ENCODE assay signal across 8 cellular contexts in genomic region chr4:673349-674091, GRCh38. TPM values are rescaled to one million over a fixed set of nuclear protein-coding genes. Genes with fewer than 3 reads are reported as not detected.
DNase-seq lines count a peak whose midpoint lies in the region; ATAC-seq, FAIRE-seq and TF ChIP-seq lines count a peak whose summit lies in the region.

No MANE protein-coding gene starts in this region.

- TF ChIP-seq CTCF in AG10803 (conservative IDR thresholded peaks at IDR 0.05; ENCODE audit: low read length): no peak
- TF ChIP-seq CTCF in HL-60 (IDR thresholded peaks at IDR 0.05; ENCODE audit: insufficient read depth, low read length): no peak
- TF ChIP-seq CTCF in astrocyte of the spinal cord (IDR thresholded peaks at IDR 0.05; ENCODE audit: low read depth, low read length): no peak
- TF ChIP-seq CTCF in keratinocyte (optimal IDR thresholded peaks at IDR 0.05 in 1 of 3, IDR thresholded peaks at IDR 0.05 in 1 of 3, conservative IDR thresholded peaks at IDR 0.05 in 1 of 3; ENCODE audit: extremely low read depth in 1 of 3, insufficient read depth in 2 of 3, low read length in 3 of 3): no peak

- peaks cover 21% of the 10 kb centered on the region for H3K79me2 ChIP-seq in keratinocyte (ENCODE audit: control insufficient read depth, insufficient read depth, low read length)

- no peak for ATAC-seq in HG03097 (IDR thresholded peaks at IDR 0.05; ENCODE audit: low FRiP score, unreplicated experiment)

- dilution Hi-C loops in keratinocyte (cut with MboI; ENCODE audit: extremely low pct_ligation_motif_present, low sequenced_read_pairs): no loop called here

- in situ Hi-C loops in astrocyte of the spinal cord (cut with HindIII; ENCODE audit: low sequenced_read_pairs): no loop called here

- peak overlapping the region; percentile 40 for H2AFZ ChIP-seq in keratinocyte (ENCODE audit: control insufficient read depth, low read length)

- no peaks in the 10 kb centered on the region for H3K27me3 ChIP-seq in HL-60 (ENCODE audit: insufficient read depth, poor library complexity, severe bottlenecking)
- no peaks in the 10 kb centered on the region for H3K27me3 ChIP-seq in keratinocyte (ENCODE audit: control insufficient read depth, extremely low read depth, insufficient read depth, low read length)

- H3K9me3 ChIP-seq in keratinocyte (ENCODE audit: control insufficient read depth, low read depth, low read length): no peaks in the 10 kb centered on the region

- H3K4me2 ChIP-seq in keratinocyte (ENCODE audit: control insufficient read depth, extremely low read depth, insufficient read depth, low read depth, low read length): peak overlapping the region; percentile 98

- DNase-seq in AG10803 (ENCODE audit: low read depth): peak; percentile 17
- peak; percentile 23 to 46 for DNase-seq in HL-60 (ENCODE audit: low read depth in 1 of 2, low spot score in 1 of 2)
- no peak for DNase-seq in astrocyte of the spinal cord (ENCODE audit: low read depth, low spot score)
- no peak for DNase-seq in keratinocyte (ENCODE audit: low read depth, low spot score)
- peak in 7 of 49 donors; percentile 33 to 69 (median 59) for DNase-seq in substantia nigra (lab: John Stamatoyannopoulos, UW)
- no peak for DNase-seq in SHP77 (lab: John Stamatoyannopoulos, UW)
- DNase-seq in DMS79 treated with DMSO at 0.1 percent for 48 hours (lab: John Stamatoyannopoulos, UW): no peak

- H3K4me3 ChIP-seq in AG10803 (ENCODE audit: low read length) (peak overlapping the region; percentile 78), HL-60 (replicated peaks; ENCODE audit: insufficient read depth, low read length) (peak overlapping the region; percentile 70), astrocyte of the spinal cord (ENCODE audit: low read depth, low read length) (peak overlapping the region; percentile 80), keratinocyte (ENCODE audit: control insufficient read depth in 2 of 3, extremely low read depth in 1 of 3, insufficient read depth in 2 of 3, low read depth in 1 of 3, low read length in 3 of 3) (peak overlapping the region; percentile 91 to 95 (median 94))

- peaks cover 28% of the 10 kb centered on the region for H3K4me1 ChIP-seq in keratinocyte (ENCODE audit: control insufficient read depth, extremely low read depth, insufficient read depth, low read length)

- H3K9me1 ChIP-seq in keratinocyte (ENCODE audit: control insufficient read depth, extremely low read depth, insufficient read depth, low read length): no peaks in the 10 kb centered on the region

- FAIRE-seq in keratinocyte (lab: Jason Lieb, UNC): no peak

- H3K9ac ChIP-seq in keratinocyte (ENCODE audit: control insufficient read depth, extremely low read depth, insufficient read depth, low read length): peak overlapping the region; percentile 98

- H4K20me1 ChIP-seq in keratinocyte (ENCODE audit: control insufficient read depth, extremely low read depth, insufficient read depth, low read length): no peaks in the 10 kb centered on the region

- H3K36me3 ChIP-seq in keratinocyte (ENCODE audit: control insufficient read depth in 2 of 2, extremely low read depth in 1 of 2, insufficient read depth in 2 of 2, low read length in 2 of 2): peaks cover 12 to 16% of the 10 kb centered on the region in 2 experiments

- H3K27ac ChIP-seq in HL-60 (replicated peaks): peak overlapping the region; percentile 94
- H3K27ac ChIP-seq in keratinocyte (ENCODE audit: control insufficient read depth, insufficient read depth, low read length): peak overlapping the region; percentile 47
- H3K27ac ChIP-seq in substantia nigra (ENCODE audit: low read depth, low read length, poor library complexity, severe bottlenecking): peak overlapping the region; percentile 81

RNA-seq across cellular contexts. Expression of gene ATP5ME, which starts 0.6 kb away (rescaled TPM):
- 438 to 506 TPM (median 498 TPM) in 3 replicates for polyA plus RNA-seq in keratinocyte
- 767 TPM for polyA plus RNA-seq in keratinocyte (2011; ENCODE audit: low read depth)
- polyA plus RNA-seq in keratinocyte (2011; cell fraction: cytosol; rRNA removed): 470 and 607 TPM in 2 replicates
- polyA plus RNA-seq in keratinocyte (2011; cell fraction: nucleus; rRNA removed): 159 and 184 TPM in 2 replicates
- polyA plus RNA-seq in keratinocyte (2012; ENCODE audit: low replicate concordance): 1,121 and 1,143 TPM in 2 replicates
- polyA minus RNA-seq in keratinocyte: 91.8 to 178 TPM (median 141 TPM) in 3 replicates
- polyA minus RNA-seq in keratinocyte (2011; cell fraction: cytosol; rRNA and poly(A)+ RNA removed): 241 TPM
- polyA minus RNA-seq in keratinocyte (2011; cell fraction: nucleus; rRNA and poly(A)+ RNA removed): 12.8 and 13.9 TPM in 2 replicates

RNA-seq across cellular contexts. Expression of gene MYL5, which starts 0.8 kb away (rescaled TPM):
- 6.4 to 12.5 TPM (median 8.0 TPM) in 3 replicates for polyA plus RNA-seq in keratinocyte
- polyA plus RNA-seq in keratinocyte (2011; ENCODE audit: low read depth): 5.7 TPM
- polyA plus RNA-seq in keratinocyte (2011; cell fraction: cytosol; rRNA removed): 6.8 and 10.3 TPM in 2 replicates
- polyA plus RNA-seq in keratinocyte (2011; cell fraction: nucleus; rRNA removed): 18.3 and 25.5 TPM in 2 replicates
- 6.6 and 8.3 TPM in 2 replicates for polyA plus RNA-seq in keratinocyte (2012; ENCODE audit: low replicate concordance)
- polyA minus RNA-seq in keratinocyte: 3.6 to 7.9 TPM (median 3.9 TPM) in 3 replicates
- not detected for polyA minus RNA-seq in keratinocyte (2011; cell fraction: cytosol; rRNA and poly(A)+ RNA removed)
- polyA minus RNA-seq in keratinocyte (2011; cell fraction: nucleus; rRNA and poly(A)+ RNA removed): 5.9 and 9.0 TPM in 2 replicates

RNA-seq across cellular contexts. Expression of gene SLC49A3, which starts 15.4 kb away (rescaled TPM):
- polyA plus RNA-seq in keratinocyte: 0.04 to 0.09 TPM in 2 of 3 replicates, not detected in the other
- polyA plus RNA-seq in keratinocyte (2011; ENCODE audit: low read depth): 1.4 TPM
- polyA plus RNA-seq in keratinocyte (2011; cell fraction: cytosol; rRNA removed): not detected in 2 replicates
- 0.09 TPM in 1 of 2 replicates, not detected in the other for polyA plus RNA-seq in keratinocyte (2011; cell fraction: nucleus; rRNA removed)
- polyA plus RNA-seq in keratinocyte (2012; ENCODE audit: low replicate concordance): 1.0 TPM in 1 of 2 replicates, not detected in the other
- not detected in 3 replicates for polyA minus RNA-seq in keratinocyte
- polyA minus RNA-seq in keratinocyte (2011; cell fraction: cytosol; rRNA and poly(A)+ RNA removed): not detected
- not detected in 2 replicates for polyA minus RNA-seq in keratinocyte (2011; cell fraction: nucleus; rRNA and poly(A)+ RNA removed)

RNA-seq across cellular contexts. Expression of gene PCGF3, which starts 32.1 kb away (rescaled TPM):
- polyA plus RNA-seq in keratinocyte: 40.1 to 58.8 TPM (median 42.0 TPM) in 3 replicates
- 29.2 TPM for polyA plus RNA-seq in keratinocyte (2011; ENCODE audit: low read depth)
- 25.1 and 40.5 TPM in 2 replicates for polyA plus RNA-seq in keratinocyte (2011; cell fraction: cytosol; rRNA removed)
- 95.0 and 116 TPM in 2 replicates for polyA plus RNA-seq in keratinocyte (2011; cell fraction: nucleus; rRNA removed)
- 35.2 and 39.7 TPM in 2 replicates for polyA plus RNA-seq in keratinocyte (2012; ENCODE audit: low replicate concordance)
- 51.3 to 108 TPM (median 53.1 TPM) in 3 replicates for polyA minus RNA-seq in keratinocyte
- polyA minus RNA-seq in keratinocyte (2011; cell fraction: cytosol; rRNA and poly(A)+ RNA removed): 54.3 TPM
- polyA minus RNA-seq in keratinocyte (2011; cell fraction: nucleus; rRNA and poly(A)+ RNA removed): 38.6 and 43.2 TPM in 2 replicates

RNA-seq across cellular contexts. Expression of gene PDE6B, which starts 48.1 kb away (rescaled TPM):
- polyA plus RNA-seq in keratinocyte: 0.08 to 0.09 TPM in 2 of 3 replicates, not detected in the other
- not detected for polyA plus RNA-seq in keratinocyte (2011; ENCODE audit: low read depth)
- 0.09 and 0.17 TPM in 2 replicates for polyA plus RNA-seq in keratinocyte (2011; cell fraction: cytosol; rRNA removed)
- 0.04 TPM in 1 of 2 replicates, not detected in the other for polyA plus RNA-seq in keratinocyte (2011; cell fraction: nucleus; rRNA removed)
- polyA plus RNA-seq in keratinocyte (2012; ENCODE audit: low replicate concordance): not detected in 2 replicates
- polyA minus RNA-seq in keratinocyte: not detected in 3 replicates
- polyA minus RNA-seq in keratinocyte (2011; cell fraction: cytosol; rRNA and poly(A)+ RNA removed): not detected
- polyA minus RNA-seq in keratinocyte (2011; cell fraction: nucleus; rRNA and poly(A)+ RNA removed): not detected in 2 replicates

Comparison
In these comparisons a context has a peak if more than half of its experiments do, and no peak if none do; other contexts are left out.
1. DNase-seq: peak in AG10803 (single experiment) and HL-60 (2 of 2); none in astrocyte of the spinal cord (single experiment), keratinocyte (single experiment), SHP77 (0 of 2) and DMS79 treated with DMSO at 0.1 percent for 48 hours (single experiment).
2. Peak in every context shown above with its lines, with median percentiles within 50 percentile points of each other: H3K4me3 ChIP-seq and H3K27ac ChIP-seq.